13 cellular contexts compared by ENCODE assay signal in the genomic region with DNA sequence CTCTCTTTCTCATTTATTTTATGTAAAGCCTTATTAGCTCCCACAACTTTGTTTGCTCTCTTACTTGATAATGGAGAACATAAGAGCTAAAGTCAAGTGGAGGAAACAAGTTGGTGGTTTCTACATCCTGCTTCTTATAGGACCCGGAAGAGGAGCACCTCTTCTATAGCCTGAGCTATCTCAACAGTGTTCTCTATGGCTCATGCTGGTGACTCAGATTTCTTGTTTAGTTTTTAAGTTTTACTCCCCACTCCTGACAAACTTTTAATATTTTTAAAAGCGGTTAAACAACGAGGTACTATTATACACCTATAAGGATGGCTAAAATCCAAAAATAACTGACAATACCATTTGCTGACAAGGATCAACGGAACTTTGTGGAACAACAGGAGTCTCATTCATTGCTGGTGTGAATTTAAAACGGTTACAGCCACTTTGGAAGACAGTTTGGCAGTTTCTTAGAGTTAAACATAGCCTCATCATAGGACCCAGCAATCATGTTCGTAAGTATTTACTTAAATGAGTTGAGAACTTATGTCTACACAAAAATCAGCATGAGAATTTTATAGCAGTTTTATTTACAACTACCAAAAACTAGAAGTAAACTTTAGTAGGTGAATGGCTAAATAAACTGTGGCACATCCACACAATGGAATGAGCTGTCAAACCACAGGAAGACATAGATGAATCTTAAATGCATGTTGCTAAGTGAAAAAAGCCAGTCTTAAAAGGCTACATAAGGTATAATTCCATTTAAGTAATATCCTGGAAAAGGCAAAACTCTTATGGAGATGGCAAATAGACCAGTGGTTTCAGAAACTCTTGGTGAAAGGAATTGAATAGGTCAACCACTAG. TPM values are rescaled to one million over a fixed set of nuclear protein-coding genes. Genes with fewer than 3 reads are reported as not detected.
DNase-seq lines count a peak whose midpoint lies in the region; ATAC-seq, FAIRE-seq and TF ChIP-seq lines count a peak whose summit lies in the region.
"Had no signal": no experiment of that assay in that cellular context is flagged by ENCODE, and none has a peak within 500 bp of the region (broad histone marks: within the 10 kb centered on the region; RNA-seq: fewer than 3 reads in every experiment).

No MANE protein-coding gene starts in this region.

- H3K36me3 Mint-ChIP-seq in effector memory CD8-positive, alpha-beta T cell (ENCODE audit: insufficient read depth) = no peaks in the 10 kb centered on the region

- peak; percentile 100 for ATAC-seq in effector memory CD8-positive, alpha-beta T cell (replicated peaks)

- peak overlapping the region; percentile 60 to 67 for H3K4me3 Mint-ChIP-seq in effector memory CD8-positive, alpha-beta T cell

- H2AFZ ChIP-seq in smooth muscle cell (ENCODE audit: low read depth) = no peak overlapping the region

- TF ChIP-seq CTCF in smooth muscle cell (IDR thresholded peaks at IDR 0.05; ENCODE audit: borderline replicate concordance, insufficient read depth, poor library complexity, severe bottlenecking) (no peak), D721Med (IDR thresholded peaks at IDR 0.05; ENCODE audit: insufficient read depth, missing control alignments) (no peak)

- H4K20me1 ChIP-seq in smooth muscle cell (ENCODE audit: low read depth) = no peaks in the 10 kb centered on the region

- no peaks in the 10 kb centered on the region for H3F3A ChIP-seq in smooth muscle cell (ENCODE audit: low read depth)

- peaks cover 19 to 20% of the 10 kb centered on the region in 2 donors for H3K4me1 Mint-ChIP-seq in effector memory CD8-positive, alpha-beta T cell (ENCODE audit: low read depth in 2 of 2)

- H3K4me1 ChIP-seq in SJSA1 (replicated peaks) (peaks cover 40% of the 10 kb centered on the region), smooth muscle cell (ENCODE audit: low read depth) (peaks cover 6% of the 10 kb centered on the region)

- H3K4me3 ChIP-seq in SJSA1 = no peak overlapping the region
- no peak overlapping the region for H3K4me3 ChIP-seq in smooth muscle cell

- H3K9ac ChIP-seq in smooth muscle cell (ENCODE audit: low read depth) = no peak overlapping the region

- H3K79me2 ChIP-seq in smooth muscle cell (ENCODE audit: low read depth) = no peaks in the 10 kb centered on the region

- no peaks in the 10 kb centered on the region for H3K36me3 ChIP-seq in SJSA1
- no peaks in the 10 kb centered on the region for H3K36me3 ChIP-seq in smooth muscle cell (ENCODE audit: low read depth)

- 92% methylated on average over 6 of the region's 6 CpGs for WGBS in smooth muscle cell (ENCODE audit: low lambda C conversion rate)

- no peak overlapping the region for H3K4me2 ChIP-seq in smooth muscle cell

- peak; percentile 13 for DNase-seq in stimulated activated CD4-positive, alpha-beta T cell treated with anti-CD3 and anti-CD28 coated beads, Interleukin-4, amount 100 ng/mL, for 24 hours
- DNase-seq in stimulated activated CD4-positive, alpha-beta T cell treated with anti-CD3 and anti-CD28 coated beads, Interleukin-15, amount 100 ng/mL, for 24 hours = no peak
- peak in 1 of 2 experiments; percentile 67 for DNase-seq in SJSA1 (ENCODE audit: low read depth in 1 of 2, low spot score in 2 of 2)
- DNase-seq in effector memory CD8-positive, alpha-beta T cell = no peak
- no peak for DNase-seq in smooth muscle cell (lab: John Stamatoyannopoulos, UW; ENCODE audit: unreplicated experiment)
- DNase-seq in D721Med (ENCODE audit: insufficient read length, low spot score) = no peak
- DNase-seq in NCI-H526 (lab: John Stamatoyannopoulos, UW) = no peak
- no peak for DNase-seq in inferior parietal cortex (ENCODE audit: extremely low spot score)
- DNase-seq: C1 segment of cervical spinal cord; NCI-H146; stimulated activated CD4-positive, alpha-beta T cell treated with anti-CD3 and anti-CD28 coated beads, Interleukin-2, amount 100 ng/mL, for 24 hours; stimulated activated naive CD4-positive, alpha-beta T cell treated with Interleukin-2 at 50 U/mL for 16 hours; SW 1271 had no signal

- H3K27me3 Mint-ChIP-seq in effector memory CD8-positive, alpha-beta T cell = no peaks in the 10 kb centered on the region

- peak overlapping the region; percentile 85 to 88 for H3K27ac Mint-ChIP-seq in effector memory CD8-positive, alpha-beta T cell

- peaks cover 8% of the 10 kb centered on the region for H3K9me3 ChIP-seq in SJSA1 (replicated peaks)
- no peaks in the 10 kb centered on the region for H3K9me3 ChIP-seq in smooth muscle cell (replicated peaks; ENCODE audit: low read depth)

- H3K27ac ChIP-seq in SJSA1 (peak overlapping the region; percentile 79), smooth muscle cell (ENCODE audit: low read depth) (no peak overlapping the region)

- FAIRE-seq in D721Med (lab: Jason Lieb, UNC) = no peak

- H3K9me3 Mint-ChIP-seq in effector memory CD8-positive, alpha-beta T cell = peaks cover 3 to 10% of the 10 kb centered on the region in 2 donors

- H3K27me3 ChIP-seq in SJSA1 (replicated peaks) (no peaks in the 10 kb centered on the region), smooth muscle cell (ENCODE audit: low read depth) (no peaks in the 10 kb centered on the region)

RNA-seq across cellular contexts. Expression of gene CDC42EP3, which starts 12.7 kb away (rescaled TPM):
- total RNA-seq in SJSA1 (2014; rRNA removed; shearing (Covaris generic)) = 33.6 and 50.8 TPM in 2 replicates
- 45.0 and 51.1 TPM in 2 replicates for total RNA-seq in smooth muscle cell
- polyA plus RNA-seq in smooth muscle cell = 40.0 and 71.3 TPM in 2 replicates
